Comparison of ENCODE assay signal across 9 cellular contexts in the genomic region with DNA sequence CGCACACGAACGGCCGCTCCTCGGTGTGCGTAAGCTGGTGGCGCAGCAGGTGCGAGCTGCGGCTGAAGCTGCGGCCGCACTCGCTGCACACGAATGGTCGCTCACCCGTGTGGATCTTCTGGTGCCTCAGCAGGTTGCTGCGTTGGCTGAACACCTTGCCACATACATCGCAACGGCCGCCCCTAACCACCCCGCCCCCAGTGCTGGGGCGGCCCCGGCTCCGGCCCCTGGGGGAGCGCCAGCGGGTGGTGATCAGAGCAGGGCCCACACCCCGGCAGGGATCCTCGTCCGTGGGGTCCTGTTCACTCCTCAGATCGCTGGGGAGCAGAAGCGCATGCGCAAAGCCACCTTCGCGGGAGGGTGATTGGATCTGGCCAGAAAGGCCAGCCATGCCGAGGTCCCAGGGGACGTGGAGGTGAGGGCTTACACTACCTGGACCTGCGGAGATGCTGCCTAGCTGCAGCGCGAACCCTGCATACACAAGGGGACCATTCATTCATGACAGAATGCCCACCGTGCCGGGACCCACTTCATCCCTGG. TPM values are rescaled to one million over a fixed set of nuclear protein-coding genes. Genes with fewer than 3 reads are reported as not detected.
DNase-seq lines count a peak whose midpoint lies in the region; ATAC-seq, FAIRE-seq and TF ChIP-seq lines count a peak whose summit lies in the region.
"Had no signal": no experiment of that assay in that cellular context is flagged by ENCODE, and none has a peak within 500 bp of the region (broad histone marks: within the 10 kb centered on the region; RNA-seq: fewer than 3 reads in every experiment).

No MANE protein-coding gene starts in this region.

- H3K4me3 Mint-ChIP-seq in activated naive CD4-positive, alpha-beta T cell treated with anti-CD3 and anti-CD28 coated beads, Interleukin-2, amount 10 ng/mL, durations not matched to agents 7 days and 5 days, result peak overlapping the region; percentile 83
- peak overlapping the region in 2 of 5 experiments; percentile 85 to 99 for H3K4me3 Mint-ChIP-seq in brain

- H3K27ac Mint-ChIP-seq in activated naive CD4-positive, alpha-beta T cell treated with anti-CD3 and anti-CD28 coated beads, Interleukin-2, amount 10 ng/mL, durations not matched to agents 7 days and 5 days, result peak overlapping the region; percentile 94
- H3K27ac Mint-ChIP-seq in brain, result peak overlapping the region in 4 of 5 experiments; percentile 41 to 75 (median 67)

- peaks cover 54% of the 10 kb centered on the region for H3K4me1 Mint-ChIP-seq in activated naive CD4-positive, alpha-beta T cell treated with anti-CD3 and anti-CD28 coated beads, Interleukin-2, amount 10 ng/mL, durations not matched to agents 7 days and 5 days
- H3K4me1 Mint-ChIP-seq in brain, result peaks cover 11% of the 10 kb centered on the region

- peaks cover 6% of the 10 kb centered on the region for H3K27me3 ChIP-seq in lower lobe of right lung (ENCODE audit: low read depth)
- peaks cover 0 to 12% of the 10 kb centered on the region in 2 donors for H3K27me3 ChIP-seq in tibial nerve

- H3K4me3 ChIP-seq in lower lobe of right lung, result peak overlapping the region; percentile 57
- H3K4me3 ChIP-seq in tibial nerve, result peak overlapping the region; percentile 21 to 52 (median 35)

- peaks cover 21% of the 10 kb centered on the region for H3K4me1 ChIP-seq in lower lobe of right lung
- peaks cover 0 to 43% (median 26%) of the 10 kb centered on the region in 4 donors for H3K4me1 ChIP-seq in tibial nerve

- TF ChIP-seq CTCF in brain (conservative IDR thresholded peaks at IDR 0.05) (no peak), lower lobe of right lung (IDR thresholded peaks at IDR 0.05) (no peak), tibial nerve (IDR thresholded peaks at IDR 0.05) (no peak)

- no peak for TF ChIP-seq POLR2A in tibial nerve (IDR thresholded peaks at IDR 0.05)

- CTCF ChIA-PET in activated naive CD4-positive, alpha-beta T cell treated with anti-CD3 and anti-CD28 coated beads, Interleukin-2, amount 10 ng/mL, durations not matched to agents 7 days and 5 days (lab: Charles Lee), result interaction anchor here (1.4 to 3.4 kb wide), 3 partner anchors 18 to 44 kb away, joined by 4 to 20 read pairs (median 10); a partner anchor contains a TSS

- peaks cover 13% of the 10 kb centered on the region for H3K36me3 ChIP-seq in lower lobe of right lung
- peaks cover 0 to 29% (median 0%) of the 10 kb centered on the region in 3 donors for H3K36me3 ChIP-seq in tibial nerve

- no peak for ATAC-seq in lower lobe of right lung
- ATAC-seq in GM21447 (IDR thresholded peaks at IDR 0.05; ENCODE audit: unreplicated experiment), result no peak

- peaks cover 21% of the 10 kb centered on the region for H3K36me3 Mint-ChIP-seq in activated naive CD4-positive, alpha-beta T cell treated with anti-CD3 and anti-CD28 coated beads, Interleukin-2, amount 10 ng/mL, durations not matched to agents 7 days and 5 days
- H3K36me3 Mint-ChIP-seq in brain, result no peaks in the 10 kb centered on the region

- no peak for FAIRE-seq in urothelium cell line (lab: Jason Lieb, UNC)

- WGBS in tibial nerve, 2 donors, result 7 to 9% methylated on average over 11 to 25 of the region's 40 CpGs

- H3K27ac ChIP-seq in lower lobe of right lung (peak overlapping the region; percentile 67), tibial nerve (peak overlapping the region in 1 of 4 donors; percentile 59)

- H3K9me3 ChIP-seq in lower lobe of right lung (no peaks in the 10 kb centered on the region), tibial nerve (no peaks in the 10 kb centered on the region)

- peaks cover 8% of the 10 kb centered on the region for H3K27me3 Mint-ChIP-seq in activated naive CD4-positive, alpha-beta T cell treated with anti-CD3 and anti-CD28 coated beads, Interleukin-2, amount 10 ng/mL, durations not matched to agents 7 days and 5 days
- peaks cover 10% of the 10 kb centered on the region for H3K27me3 Mint-ChIP-seq in brain

- peak; percentile 51 for DNase-seq in activated naive CD4-positive, alpha-beta T cell treated with anti-CD3 and anti-CD28 coated beads, Interleukin-2, amount 10 ng/mL, durations not matched to agents 7 days and 5 days
- no peak for DNase-seq in activated naive CD4-positive, alpha-beta T cell (lab: John Stamatoyannopoulos, UW)
- no peak for DNase-seq in lower lobe of right lung
- no peak for DNase-seq in tibial nerve (ENCODE audit: low spot score in 2 of 2)
- DNase-seq in urothelium cell line (ENCODE audit: low spot score), result no peak
- no peak for DNase-seq in dedifferentiated amniotic fluid mesenchymal stem cell (ENCODE audit: extremely low spot score)

- TF ChIP-seq EP300 in tibial nerve (IDR thresholded peaks at IDR 0.05), result no peak

- no peaks in the 10 kb centered on the region for H3K9me3 Mint-ChIP-seq in activated naive CD4-positive, alpha-beta T cell treated with anti-CD3 and anti-CD28 coated beads, Interleukin-2, amount 10 ng/mL, durations not matched to agents 7 days and 5 days
- H3K9me3 Mint-ChIP-seq in brain, result peaks cover 0 to 5% (median 0%) of the 10 kb centered on the region in 5 experiments
- H3K9me3 Mint-ChIP-seq: nephron had no signal

- intact Hi-C loops in lower lobe of right lung (cut with DNase I), result no loop called here

RNA-seq across cellular contexts. Expression of a gene that starts 4.7 kb away (rescaled TPM):
- polyA plus RNA-seq in brain (ENCODE audit: insufficient read depth, low read depth, low replicate concordance), result 192 TPM
- 50.4 TPM for total RNA-seq in lower lobe of right lung
- total RNA-seq in tibial nerve, result 10 to 100 TPM; 18.4 to 38.2 (median 29.4) TPM

RNA-seq across cellular contexts. Expression of a gene that starts 8.2 kb away (rescaled TPM):
- 216 TPM for polyA plus RNA-seq in brain (ENCODE audit: insufficient read depth, low read depth, low replicate concordance)
- total RNA-seq in lower lobe of right lung (104 TPM), tibial nerve (100 to 1,000 TPM in 3 of 4 donors, 10 to 100 TPM in 1; 90.0 to 146 (median 128) TPM)

RNA-seq across cellular contexts. Expression of a gene that starts 10.0 kb away (rescaled TPM):
- 14.9 TPM for polyA plus RNA-seq in brain (ENCODE audit: insufficient read depth, low read depth, low replicate concordance)
- total RNA-seq in lower lobe of right lung (50.7 TPM), tibial nerve (10 to 100 TPM; 41.6 to 88.8 (median 52.5) TPM)

RNA-seq across cellular contexts. Expression of a gene that starts 19.2 kb away (rescaled TPM):
- 698 TPM for polyA plus RNA-seq in brain (ENCODE audit: insufficient read depth, low read depth, low replicate concordance)
- total RNA-seq in lower lobe of right lung, result 233 TPM
- 100 to 1,000 TPM; 136 to 299 (median 159) TPM for total RNA-seq in tibial nerve

RNA-seq across cellular contexts. Expression of a gene that starts 43.5 kb away (rescaled TPM):
- 16.1 TPM for polyA plus RNA-seq in brain (ENCODE audit: insufficient read depth, low read depth, low replicate concordance)
- total RNA-seq in lower lobe of right lung (14.1 TPM), tibial nerve (10 to 100 TPM in 3 of 4 donors, 1 to 10 TPM in 1; 9.8 to 16.5 (median 12.6) TPM)
